ENCODE assay signal across 9 cellular contexts in genomic region chr11:108895579-108896480, GRCh38.
DNase-seq lines count a peak whose midpoint lies in the region; ATAC-seq, FAIRE-seq and TF ChIP-seq lines count a peak whose summit lies in the region.
"Had no signal": no experiment of that assay in that cellular context is flagged by ENCODE, and none has a peak within 500 bp of the region (broad histone marks: within the 10 kb centered on the region; RNA-seq: fewer than 3 reads in every experiment).

No MANE protein-coding gene starts in this region.

- H3K4me3 ChIP-seq in astrocyte of the spinal cord (ENCODE audit: low read depth, low read length), result no peak overlapping the region

- CTCF ChIA-PET in activated naive CD4-positive, alpha-beta T cell treated with anti-CD3 and anti-CD28 coated beads for 36 hours (lab: Charles Lee), result no interaction called here
- CTCF ChIA-PET in activated CD4-positive, alpha-beta T cell treated with anti-CD3 and anti-CD28 coated beads, Interleukin-2, amount 10 ng/mL, durations not matched to agents 7 days and 5 days (lab: Charles Lee), result no interaction called here

- POLR2A ChIA-PET in activated naive CD8-positive, alpha-beta T cell treated with anti-CD3 and anti-CD28 coated beads, Interleukin-2, amount 10 ng/mL, durations not matched to agents 7 days and 5 days (lab: Charles Lee), result no interaction called here
- POLR2A ChIA-PET in activated CD4-positive, alpha-beta T cell treated with anti-CD3 and anti-CD28 coated beads, Interleukin-2, amount 10 ng/mL, durations not matched to agents 7 days and 5 days (lab: Charles Lee), result no interaction called here

- ATAC-seq in activated naive CD8-positive, alpha-beta T cell treated with anti-CD3 and anti-CD28 coated beads, Interleukin-2, amount 10 ng/mL, durations not matched to agents 7 days and 5 days (ENCODE audit: low read depth), result no peak

- no peak overlapping the region for H3K27ac Mint-ChIP-seq in activated naive CD8-positive, alpha-beta T cell treated with anti-CD3 and anti-CD28 coated beads, Interleukin-2, amount 10 ng/mL, durations not matched to agents 7 days and 5 days
- H3K27ac Mint-ChIP-seq in activated naive CD8-positive, alpha-beta T cell treated with anti-CD3 and anti-CD28 coated beads for 36 hours, result no peak overlapping the region
- peak overlapping the region; percentile 49 for H3K27ac Mint-ChIP-seq in stimulated activated naive CD8-positive, alpha-beta T cell treated with anti-CD3 and anti-CD28 coated beads, Interleukin-15, Interleukin-2, amounts not matched to agents 100 ng/mL and 50 ng/mL, for 24 hours
- H3K27ac Mint-ChIP-seq in activated naive CD4-positive, alpha-beta T cell treated with anti-CD3 and anti-CD28 coated beads for 36 hours, result no peak overlapping the region
- H3K27ac Mint-ChIP-seq in activated CD4-positive, alpha-beta T cell treated with anti-CD3 and anti-CD28 coated beads, Interleukin-2, amount 10 ng/mL, durations not matched to agents 7 days and 5 days, result no peak overlapping the region

- FAIRE-seq in HTR-8/SVneo (lab: Jason Lieb, UNC), result peak; percentile 69

- no peak for DNase-seq in activated naive CD8-positive, alpha-beta T cell treated with anti-CD3 and anti-CD28 coated beads, Interleukin-2, amount 10 ng/mL, durations not matched to agents 7 days and 5 days
- DNase-seq in activated naive CD8-positive, alpha-beta T cell treated with anti-CD3 and anti-CD28 coated beads for 36 hours, result no peak
- DNase-seq in HTR-8/SVneo (ENCODE audit: insufficient read length, low spot score) (peak; percentile 51), astrocyte of the spinal cord (ENCODE audit: low read depth, low spot score) (peak; percentile 48), hepatic stellate cell (ENCODE audit: low spot score) (no peak)
- no peak for DNase-seq in activated naive CD4-positive, alpha-beta T cell treated with anti-CD3 and anti-CD28 coated beads for 36 hours
- no peak for DNase-seq in activated CD4-positive, alpha-beta T cell treated with anti-CD3 and anti-CD28 coated beads, Interleukin-2, amount 10 ng/mL, durations not matched to agents 7 days and 5 days
- DNase-seq: stimulated activated CD4-positive, alpha-beta T cell treated with anti-CD3 and anti-CD28 coated beads, Interleukin-2, amount 100 ng/mL, for 24 hours had no signal

- TF ChIP-seq CTCF in astrocyte of the spinal cord (IDR thresholded peaks at IDR 0.05; ENCODE audit: low read depth, low read length), result no peak

- peaks cover 9% of the 10 kb centered on the region for H3K9me3 Mint-ChIP-seq in activated naive CD8-positive, alpha-beta T cell treated with anti-CD3 and anti-CD28 coated beads, Interleukin-2, amount 10 ng/mL, durations not matched to agents 7 days and 5 days
- H3K9me3 Mint-ChIP-seq in activated naive CD8-positive, alpha-beta T cell treated with anti-CD3 and anti-CD28 coated beads for 36 hours, result peaks cover 15% of the 10 kb centered on the region
- H3K9me3 Mint-ChIP-seq in stimulated activated naive CD8-positive, alpha-beta T cell treated with anti-CD3 and anti-CD28 coated beads, Interleukin-15, Interleukin-2, amounts not matched to agents 100 ng/mL and 50 ng/mL, for 24 hours, result peaks cover 17% of the 10 kb centered on the region
- peaks cover 6% of the 10 kb centered on the region for H3K9me3 Mint-ChIP-seq in activated naive CD4-positive, alpha-beta T cell treated with anti-CD3 and anti-CD28 coated beads for 36 hours
- peaks cover 22% of the 10 kb centered on the region for H3K9me3 Mint-ChIP-seq in activated CD4-positive, alpha-beta T cell treated with anti-CD3 and anti-CD28 coated beads, Interleukin-2, amount 10 ng/mL, durations not matched to agents 7 days and 5 days

- H3K4me3 Mint-ChIP-seq in activated naive CD8-positive, alpha-beta T cell treated with anti-CD3 and anti-CD28 coated beads, Interleukin-2, amount 10 ng/mL, durations not matched to agents 7 days and 5 days, result peak overlapping the region; percentile 11
- H3K4me3 Mint-ChIP-seq in activated naive CD8-positive, alpha-beta T cell treated with anti-CD3 and anti-CD28 coated beads for 36 hours, result no peak overlapping the region
- H3K4me3 Mint-ChIP-seq in stimulated activated naive CD8-positive, alpha-beta T cell treated with anti-CD3 and anti-CD28 coated beads, Interleukin-15, Interleukin-2, amounts not matched to agents 100 ng/mL and 50 ng/mL, for 24 hours, result no peak overlapping the region
- no peak overlapping the region for H3K4me3 Mint-ChIP-seq in activated naive CD4-positive, alpha-beta T cell treated with anti-CD3 and anti-CD28 coated beads for 36 hours
- H3K4me3 Mint-ChIP-seq in activated CD4-positive, alpha-beta T cell treated with anti-CD3 and anti-CD28 coated beads, Interleukin-2, amount 10 ng/mL, durations not matched to agents 7 days and 5 days, result no peak overlapping the region

- intact Hi-C loops in activated naive CD4-positive, alpha-beta T cell treated with anti-CD3 and anti-CD28 coated beads for 36 hours (cut with micrococcal nuclease), result no loop called here

- no peaks in the 10 kb centered on the region for H3K27me3 Mint-ChIP-seq in activated naive CD8-positive, alpha-beta T cell treated with anti-CD3 and anti-CD28 coated beads, Interleukin-2, amount 10 ng/mL, durations not matched to agents 7 days and 5 days
- no peaks in the 10 kb centered on the region for H3K27me3 Mint-ChIP-seq in activated naive CD8-positive, alpha-beta T cell treated with anti-CD3 and anti-CD28 coated beads for 36 hours
- no peaks in the 10 kb centered on the region for H3K27me3 Mint-ChIP-seq in stimulated activated naive CD8-positive, alpha-beta T cell treated with anti-CD3 and anti-CD28 coated beads, Interleukin-15, Interleukin-2, amounts not matched to agents 100 ng/mL and 50 ng/mL, for 24 hours
- H3K27me3 Mint-ChIP-seq in activated naive CD4-positive, alpha-beta T cell treated with anti-CD3 and anti-CD28 coated beads for 36 hours (ENCODE audit: low read depth), result no peaks in the 10 kb centered on the region
- H3K27me3 Mint-ChIP-seq in activated CD4-positive, alpha-beta T cell treated with anti-CD3 and anti-CD28 coated beads, Interleukin-2, amount 10 ng/mL, durations not matched to agents 7 days and 5 days, result no peaks in the 10 kb centered on the region

- peaks cover 8% of the 10 kb centered on the region for H3K4me1 Mint-ChIP-seq in activated naive CD8-positive, alpha-beta T cell treated with anti-CD3 and anti-CD28 coated beads, Interleukin-2, amount 10 ng/mL, durations not matched to agents 7 days and 5 days
- H3K4me1 Mint-ChIP-seq in activated naive CD8-positive, alpha-beta T cell treated with anti-CD3 and anti-CD28 coated beads for 36 hours, result peaks cover 9% of the 10 kb centered on the region
- H3K4me1 Mint-ChIP-seq in stimulated activated naive CD8-positive, alpha-beta T cell treated with anti-CD3 and anti-CD28 coated beads, Interleukin-15, Interleukin-2, amounts not matched to agents 100 ng/mL and 50 ng/mL, for 24 hours (ENCODE audit: low read depth), result peaks cover 13% of the 10 kb centered on the region
- peaks cover 6% of the 10 kb centered on the region for H3K4me1 Mint-ChIP-seq in activated naive CD4-positive, alpha-beta T cell treated with anti-CD3 and anti-CD28 coated beads for 36 hours (ENCODE audit: low read depth)
- H3K4me1 Mint-ChIP-seq in activated CD4-positive, alpha-beta T cell treated with anti-CD3 and anti-CD28 coated beads, Interleukin-2, amount 10 ng/mL, durations not matched to agents 7 days and 5 days, result peaks cover 9% of the 10 kb centered on the region

- H3K36me3 Mint-ChIP-seq in activated naive CD8-positive, alpha-beta T cell treated with anti-CD3 and anti-CD28 coated beads, Interleukin-2, amount 10 ng/mL, durations not matched to agents 7 days and 5 days, result peaks cover 26% of the 10 kb centered on the region
- peaks cover 34% of the 10 kb centered on the region for H3K36me3 Mint-ChIP-seq in activated naive CD8-positive, alpha-beta T cell treated with anti-CD3 and anti-CD28 coated beads for 36 hours
- H3K36me3 Mint-ChIP-seq in stimulated activated naive CD8-positive, alpha-beta T cell treated with anti-CD3 and anti-CD28 coated beads, Interleukin-15, Interleukin-2, amounts not matched to agents 100 ng/mL and 50 ng/mL, for 24 hours (ENCODE audit: low read depth), result peaks cover 38% of the 10 kb centered on the region
- peaks cover 36% of the 10 kb centered on the region for H3K36me3 Mint-ChIP-seq in activated naive CD4-positive, alpha-beta T cell treated with anti-CD3 and anti-CD28 coated beads for 36 hours (ENCODE audit: low read depth)
- peaks cover 14% of the 10 kb centered on the region for H3K36me3 Mint-ChIP-seq in activated CD4-positive, alpha-beta T cell treated with anti-CD3 and anti-CD28 coated beads, Interleukin-2, amount 10 ng/mL, durations not matched to agents 7 days and 5 days (ENCODE audit: low read depth)

- in situ Hi-C loops in astrocyte of the spinal cord (cut with HindIII; ENCODE audit: low sequenced_read_pairs), result no loop called here

Comparison
In these comparisons a context has a peak if more than half of its experiments do, and no peak if none do; other contexts are left out.
1. DNase-seq: peak in HTR-8/SVneo (single experiment) and astrocyte of the spinal cord (single experiment); none in activated naive CD8-positive, alpha-beta T cell treated with anti-CD3 and anti-CD28 coated beads, Interleukin-2, amount 10 ng/mL, durations not matched to agents 7 days and 5 days (single experiment), activated naive CD8-positive, alpha-beta T cell treated with anti-CD3 and anti-CD28 coated beads for 36 hours (single experiment), activated naive CD4-positive, alpha-beta T cell treated with anti-CD3 and anti-CD28 coated beads for 36 hours (single experiment), activated CD4-positive, alpha-beta T cell treated with anti-CD3 and anti-CD28 coated beads, Interleukin-2, amount 10 ng/mL, durations not matched to agents 7 days and 5 days (single experiment) and hepatic stellate cell (single experiment).